In the genomic region with DNA sequence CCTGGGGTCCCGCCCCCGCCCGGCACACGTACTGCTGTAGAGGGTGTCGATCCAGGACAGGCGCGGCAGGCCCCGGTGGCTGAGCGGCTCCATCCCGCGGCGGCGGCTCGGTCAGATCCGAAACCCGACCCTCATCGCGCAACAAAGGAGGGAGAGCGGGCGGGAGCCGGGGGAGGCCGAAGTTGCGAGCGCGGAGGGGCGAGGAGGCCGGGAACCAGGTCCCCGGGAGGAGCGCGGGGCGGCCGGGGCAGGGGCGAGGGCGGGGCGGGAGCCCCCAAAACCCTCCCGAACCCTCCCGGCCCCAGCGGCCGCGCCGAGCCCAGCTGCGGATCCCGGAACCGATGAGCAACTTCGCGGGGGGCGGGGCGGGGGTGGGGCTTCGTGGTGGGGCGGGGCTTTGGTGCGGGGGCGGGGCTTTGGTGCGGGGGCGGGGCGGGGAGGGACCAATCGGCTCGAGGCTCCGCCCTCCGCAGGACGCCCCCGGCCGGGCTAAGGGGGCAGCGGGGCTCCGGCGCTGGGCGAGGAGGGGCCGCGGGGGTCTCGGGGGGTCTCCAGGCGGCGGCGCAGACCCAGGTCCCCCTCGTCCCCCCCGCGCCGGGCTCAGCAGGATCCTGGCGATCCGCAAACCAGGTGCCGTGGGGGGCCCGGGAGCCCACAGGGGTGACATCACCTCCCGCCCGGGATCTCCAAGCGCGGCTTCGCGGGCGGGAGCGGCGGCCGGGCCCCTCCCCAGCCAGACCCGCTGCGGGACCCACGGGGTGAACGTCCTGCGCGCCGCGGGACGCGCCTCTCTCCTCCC, we compare ENCODE assay signal across 8 cellular contexts. TPM values are rescaled to one million over a fixed set of nuclear protein-coding genes. Genes with fewer than 3 reads are reported as not detected.
DNase-seq lines count a peak whose midpoint lies in the region; ATAC-seq and TF ChIP-seq lines count a peak whose summit lies in the region.

Gene ABR, minus strand, starts transcription at position 347 of the 799 bp plus-strand sequence. Its CDS starts 254 bp downstream, at position 93.

- TF ChIP-seq RAD21 in Ishikawa (IDR thresholded peaks at IDR 0.05; ENCODE audit: low read depth), result no peak

- H3K27me3 Mint-ChIP-seq in activated CD8-positive, alpha-beta memory T cell treated with anti-CD3 and anti-CD28 coated beads, Interleukin-2, amount 10 ng/mL, durations not matched to agents 7 days and 5 days, result peaks cover 18% of the 10 kb centered on the region

- TF ChIP-seq EP300 in Ishikawa (IDR thresholded peaks at IDR 0.05; ENCODE audit: borderline replicate concordance), result no peak

- H3K27ac Mint-ChIP-seq in activated CD8-positive, alpha-beta memory T cell treated with anti-CD3 and anti-CD28 coated beads, Interleukin-2, amount 10 ng/mL, durations not matched to agents 7 days and 5 days, result no peak within 1 kb of the TSS

- H3K4me3 ChIP-seq in BLaER1 (peak within 1 kb of the TSS; percentile 77), epithelial cell of esophagus (ENCODE audit: low read length) (peak within 1 kb of the TSS; percentile 38), stomach smooth muscle (ENCODE audit: low read length in 2 of 2) (peak within 1 kb of the TSS; percentile 66 to 73)

- peak within 1 kb of the TSS; percentile 59 for H3K4me3 Mint-ChIP-seq in activated CD8-positive, alpha-beta memory T cell treated with anti-CD3 and anti-CD28 coated beads, Interleukin-2, amount 10 ng/mL, durations not matched to agents 7 days and 5 days

- H3K9ac ChIP-seq in BLaER1 (peak within 1 kb of the TSS; percentile 79), stomach smooth muscle (ENCODE audit: low read length in 2 of 2) (peak within 1 kb of the TSS; percentile 36 to 69)

- H3K9me3 Mint-ChIP-seq in activated CD8-positive, alpha-beta memory T cell treated with anti-CD3 and anti-CD28 coated beads, Interleukin-2, amount 10 ng/mL, durations not matched to agents 7 days and 5 days (ENCODE audit: low read depth), result no peaks in the 10 kb centered on the region

- no peaks in the 10 kb centered on the region for H3K36me3 Mint-ChIP-seq in activated CD8-positive, alpha-beta memory T cell treated with anti-CD3 and anti-CD28 coated beads, Interleukin-2, amount 10 ng/mL, durations not matched to agents 7 days and 5 days

- H3K4me1 Mint-ChIP-seq in activated CD8-positive, alpha-beta memory T cell treated with anti-CD3 and anti-CD28 coated beads, Interleukin-2, amount 10 ng/mL, durations not matched to agents 7 days and 5 days, result peaks cover 21% of the 10 kb centered on the region

- DNase-seq in activated CD8-positive, alpha-beta memory T cell treated with anti-CD3 and anti-CD28 coated beads, Interleukin-2, amount 10 ng/mL, durations not matched to agents 7 days and 5 days, result peak; percentile 64
- DNase-seq in epithelial cell of esophagus (ENCODE audit: low read depth) (no peak), myocyte (ENCODE audit: low read depth) (no peak), cortex of kidney (lab: John Stamatoyannopoulos, UW) (no peak)

- H3K27ac ChIP-seq in BLaER1 (peak within 1 kb of the TSS; percentile 68), stomach smooth muscle (ENCODE audit: low read length) (peak within 1 kb of the TSS; percentile 64)

- peak within 1 kb of the TSS; percentile 99 for H3K4me2 ChIP-seq in BLaER1

- CTCF ChIA-PET in activated CD8-positive, alpha-beta memory T cell treated with anti-CD3 and anti-CD28 coated beads, Interleukin-2, amount 10 ng/mL, durations not matched to agents 7 days and 5 days (lab: Charles Lee), result interaction anchor here (0.8 to 9.5 kb wide), 2 partner anchors 20 to 124 kb away, joined by 3 to 110 read pairs; no protein-coding TSS in a partner anchor

- no peaks in the 10 kb centered on the region for H3K27me3 ChIP-seq in BLaER1
- no peaks in the 10 kb centered on the region for H3K27me3 ChIP-seq in stomach smooth muscle (ENCODE audit: control insufficient read depth in 1 of 2, insufficient read depth in 2 of 2, low read length in 2 of 2)

- H3K4me1 ChIP-seq in BLaER1, result peaks cover 81% of the 10 kb centered on the region
- peaks cover 28% of the 10 kb centered on the region for H3K4me1 ChIP-seq in stomach smooth muscle (ENCODE audit: control insufficient read depth, insufficient read depth, low read length)

- H4K20me1 ChIP-seq in BLaER1, result peaks cover 94% of the 10 kb centered on the region

- H3K36me3 ChIP-seq in BLaER1 (no peaks in the 10 kb centered on the region), stomach smooth muscle (ENCODE audit: control insufficient read depth in 2 of 2, insufficient read depth in 2 of 2, low read length in 2 of 2) (no peaks in the 10 kb centered on the region)

- H3K9me3 ChIP-seq in BLaER1 (no peaks in the 10 kb centered on the region), stomach smooth muscle (ENCODE audit: control insufficient read depth in 2 of 2, low read length in 2 of 2) (no peaks in the 10 kb centered on the region)

- TF ChIP-seq CTCF in epithelial cell of esophagus (IDR thresholded peaks at IDR 0.05; ENCODE audit: insufficient read depth, low read depth, low read length, missing control alignments), result no peak

- ATAC-seq in activated CD8-positive, alpha-beta memory T cell treated with anti-CD3 and anti-CD28 coated beads, Interleukin-2, amount 10 ng/mL, durations not matched to agents 7 days and 5 days, result peak; percentile 71
- ATAC-seq in HG03432 (IDR thresholded peaks at IDR 0.05; ENCODE audit: unreplicated experiment), result no peak

TF ChIP-seq in Ishikawa, 13 proteins besides CTCF, POLR2A, EP300 and RAD21:
- TF ChIP-seq ZBTB7A (IDR thresholded peaks at IDR 0.05; ENCODE audit: low read depth) (peak; percentile 77), CEBPB (IDR thresholded peaks at IDR 0.05) (no peak)
- TF ChIP-seq, protein P1, sequence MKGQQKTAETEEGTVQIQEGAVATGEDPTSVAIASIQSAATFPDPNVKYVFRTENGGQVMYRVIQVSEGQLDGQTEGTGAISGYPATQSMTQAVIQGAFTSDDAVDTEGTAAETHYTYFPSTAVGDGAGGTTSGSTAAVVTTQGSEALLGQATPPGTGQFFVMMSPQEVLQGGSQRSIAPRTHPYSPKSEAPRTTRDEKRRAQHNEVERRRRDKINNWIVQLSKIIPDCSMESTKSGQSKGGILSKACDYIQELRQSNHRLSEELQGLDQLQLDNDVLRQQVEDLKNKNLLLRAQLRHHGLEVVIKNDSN (IDR thresholded peaks at IDR 0.05), result no peak
TF ChIP-seq in Ishikawa: peak in this region for 1.

RNA-seq across cellular contexts. Expression of gene ABR, which starts in this region (rescaled TPM):
- 100 to 1,000 TPM in 1 of 2 experiments, 10 to 100 TPM in 1; 83.2 to 145 TPM for total RNA-seq in activated CD8-positive, alpha-beta memory T cell treated with anti-CD3 and anti-CD28 coated beads, Interleukin-2, amount 10 ng/mL, durations not matched to agents 7 days and 5 days
- 45.8 and 71.9 TPM in 2 replicates for total RNA-seq in myocyte
- 41.1 TPM for polyA plus RNA-seq in myocyte (2012)
